Comparison of ENCODE assay signal across 18 cellular contexts in the genomic region with DNA sequence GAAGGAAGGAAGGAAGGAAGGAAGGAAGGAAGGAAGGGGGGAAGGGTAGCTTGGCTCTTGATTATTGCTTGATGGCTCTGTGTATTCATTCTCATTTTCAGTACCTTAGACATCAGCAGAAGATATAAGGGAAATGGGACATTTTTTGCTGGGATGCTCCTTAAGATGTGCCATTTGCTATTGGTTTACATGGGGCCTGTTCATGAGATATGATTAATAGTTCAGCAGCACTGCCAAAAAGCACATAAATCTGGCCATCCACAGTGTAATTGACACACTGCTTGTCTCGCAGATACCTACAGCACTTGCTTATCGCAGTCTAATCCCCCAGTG.
A peak's percentile ranks its signal among the peaks of the same experiment; 100 is the strongest.
DNase-seq lines count a peak whose midpoint lies in the region; ATAC-seq, FAIRE-seq and TF ChIP-seq lines count a peak whose summit lies in the region.
"Had no signal": no experiment of that assay in that cellular context is flagged by ENCODE, and none has a peak within 500 bp of the region (broad histone marks: within the 10 kb centered on the region; RNA-seq: fewer than 3 reads in every experiment).

No MANE protein-coding gene starts in this region.

- no peak overlapping the region for H3K27ac ChIP-seq in BLaER1
- no peak overlapping the region for H3K27ac ChIP-seq in GM23338 (ENCODE audit: low read depth)
- H3K27ac ChIP-seq in K562 (ENCODE audit: extremely low read depth, low read depth, low read length), result no peak overlapping the region
- no peak overlapping the region for H3K27ac ChIP-seq in prostate gland
- H3K27ac ChIP-seq: GM23248 had no signal

- H3K4me1 ChIP-seq in BLaER1, result peaks cover 24% of the 10 kb centered on the region
- no peaks in the 10 kb centered on the region; the same call in 1 of the 2 replicates for H3K4me1 ChIP-seq in GM23338 (ENCODE audit: insufficient read depth)
- H3K4me1 ChIP-seq in K562 (replicated peaks in 1 of 2; ENCODE audit: control insufficient read depth in 2 of 2, insufficient read depth in 2 of 2, low read length in 2 of 2), result peaks cover 11 to 25% of the 10 kb centered on the region in 2 experiments
- H3K4me1 ChIP-seq in prostate gland (replicated peaks), result no peaks in the 10 kb centered on the region
- H3K4me1 ChIP-seq: HAP-1 had no signal

- H3K27me3 Mint-ChIP-seq in GM23338 (ENCODE audit: insufficient read depth, low read depth, poor library complexity), result peaks cover 3% of the 10 kb centered on the region

- H3K27ac Mint-ChIP-seq in GM23338, result no peak overlapping the region
- H3K27ac Mint-ChIP-seq: B cell had no signal

- no peak for FAIRE-seq in K562 (lab: Jason Lieb, UNC)
- FAIRE-seq: GM12891, H54 had no signal

- no peak overlapping the region for H3K4me3 Mint-ChIP-seq in GM23338
- H3K4me3 Mint-ChIP-seq: B cell; CD4-positive, alpha-beta memory T cell had no signal

- POLR2A ChIA-PET in K562 (lab: Yijun Ruan, JAX), result interaction anchor here (0.9 to 1.7 kb wide), 5 partner anchors 10 to 31 kb away, joined by 3 to 10 read pairs (median 4); no protein-coding TSS in a partner anchor

- H3K9me1 ChIP-seq in K562 (ENCODE audit: control insufficient read depth, insufficient read depth, low read length), result peaks cover 5% of the 10 kb centered on the region

- no peak overlapping the region for H3K4me3 ChIP-seq in BLaER1
- H3K4me3 ChIP-seq in GM23338, result no peak overlapping the region
- no peak overlapping the region for H3K4me3 ChIP-seq in K562
- no peak overlapping the region for H3K4me3 ChIP-seq in prostate gland
- H3K4me3 ChIP-seq: GM23248, HAP-1 had no signal

- in situ Hi-C loops in K562 (cut with MboI), result no loop called here

- H3K36me3 Mint-ChIP-seq in GM23338 (ENCODE audit: low read depth), result no peaks in the 10 kb centered on the region
- H3K36me3 Mint-ChIP-seq: CD4-positive, alpha-beta memory T cell had no signal

- H2AFZ ChIP-seq in GM23338 (peak overlapping the region; percentile 88; the same call in 1 of the 2 replicates), K562 (ENCODE audit: low read depth, low read length) (peak overlapping the region; percentile 28; the same call in 1 of the 2 replicates)
- H2AFZ ChIP-seq: GM23248 had no signal

- H3F3A ChIP-seq in GM23338 (replicated peaks; ENCODE audit: low read depth), result no peaks in the 10 kb centered on the region

- no peaks in the 10 kb centered on the region for H4K20me1 ChIP-seq in BLaER1
- no peaks in the 10 kb centered on the region for H4K20me1 ChIP-seq in GM23338 (replicated peaks; ENCODE audit: insufficient read depth)
- no peaks in the 10 kb centered on the region for H4K20me1 ChIP-seq in K562 (replicated peaks; ENCODE audit: control insufficient read depth, insufficient read depth, low read length)

- H3K4me2 ChIP-seq in BLaER1, result peak overlapping the region; percentile 12; the same call in 1 of the 2 replicates
- H3K4me2 ChIP-seq in GM23338, result no peak overlapping the region
- no peak overlapping the region for H3K4me2 ChIP-seq in K562 (ENCODE audit: insufficient read depth, low read length)

- ATAC-seq in GM23338 (no peak), K562 (no peak), GM18505 (IDR thresholded peaks at IDR 0.05; ENCODE audit: unreplicated experiment) (no peak)

- intact Hi-C loops in K562 (cut with micrococcal nuclease) (no loop called here), prostate gland (cut with DNase I) (no loop called here)

- CTCF ChIA-PET in K562 (lab: Yijun Ruan, JAX; ENCODE audit: low intra/inter-chr PET ratio), result no interaction called here

- H3K9me2 ChIP-seq in GM23338 (ENCODE audit: insufficient read depth), result 0 out of 2 replicates have a peak, but pooled peaks cover 5% of the 10 kb centered on the region

- 62% methylated on average over 2 of the region's 2 CpGs for WGBS in K562 (ENCODE audit: insufficient coverage, low coverage, missing lambda C conversion rate)
- WGBS in prostate gland, result 95% methylated on average over 2 of the region's 2 CpGs

- peaks cover 4% of the 10 kb centered on the region; the same call in 1 of the 3 replicates for H3K9me3 Mint-ChIP-seq in GM23338

- H3K9me3 ChIP-seq in BLaER1 (peaks cover 18% of the 10 kb centered on the region), K562 (replicated peaks; ENCODE audit: control insufficient read depth, insufficient read depth, low read depth, low read length) (peaks cover 3% of the 10 kb centered on the region; the same call in 1 of the 2 replicates), prostate gland (no peaks in the 10 kb centered on the region)
- H3K9me3 ChIP-seq: HAP-1 had no signal

- H3K36me3 ChIP-seq in BLaER1 (no peaks in the 10 kb centered on the region), GM23338 (ENCODE audit: insufficient read depth) (no peaks in the 10 kb centered on the region), K562 (ENCODE audit: control insufficient read depth, insufficient read depth, low read length) (no peaks in the 10 kb centered on the region), prostate gland (no peaks in the 10 kb centered on the region)
- H3K36me3 ChIP-seq: HAP-1 had no signal

- TF ChIP-seq RAD21 in K562 (CRISPR knock-in tag; conservative IDR thresholded peaks at IDR 0.05 in 1 of 2, IDR thresholded peaks at IDR 0.05 in 1 of 2), result no peak

- peaks cover 9% of the 10 kb centered on the region for H3K4me1 Mint-ChIP-seq in GM23338

- no peak for TF ChIP-seq CTCF in GM23338 (conservative IDR thresholded peaks at IDR 0.05; ENCODE audit: low read depth in 2 of 2)
- no peak for TF ChIP-seq CTCF in K562 (IDR thresholded peaks at IDR 0.05 in 2 of 3, conservative IDR thresholded peaks at IDR 0.05 in 1 of 3; ENCODE audit: insufficient read depth in 2 of 3, low read depth in 1 of 3, low read length in 3 of 3)
- TF ChIP-seq CTCF in prostate gland (IDR thresholded peaks at IDR 0.05), result no peak

- H3K9ac ChIP-seq in BLaER1 (no peak overlapping the region), K562 (ENCODE audit: insufficient read depth in 1 of 2, low read depth in 2 of 2, low read length in 2 of 2) (no peak overlapping the region)
- H3K9ac ChIP-seq: GM23248 had no signal

- BruUV-seq in K562 (replicated peaks; lab: Mats Ljungman, UMichigan), result no TSS peak

- TF ChIP-seq POLR2A in K562 (conservative IDR thresholded peaks at IDR 0.05) (no peak), prostate gland (IDR thresholded peaks at IDR 0.05) (no peak), GM18505 (IDR thresholded peaks at IDR 0.05; ENCODE audit: borderline replicate concordance, extremely low read depth, insufficient read depth, insufficient read length) (no peak)

- no peaks in the 10 kb centered on the region for H3K79me2 ChIP-seq in GM23338 (replicated peaks; ENCODE audit: insufficient read depth)
- H3K79me2 ChIP-seq in K562 (ENCODE audit: control insufficient read depth, insufficient read depth, low read length), result no peaks in the 10 kb centered on the region

- TF ChIP-seq EP300 in K562 (IDR thresholded peaks at IDR 0.05; ENCODE audit: low read length), result no peak

- H3K27me3 ChIP-seq in BLaER1 (no peaks in the 10 kb centered on the region), GM23338 (ENCODE audit: insufficient read depth) (no peaks in the 10 kb centered on the region), K562 (ENCODE audit: control insufficient read depth in 2 of 2, insufficient read depth in 2 of 2, low read length in 2 of 2) (no peaks in the 10 kb centered on the region), prostate gland (replicated peaks; ENCODE audit: insufficient read depth) (no peaks in the 10 kb centered on the region)

- DNase-seq in GM23338 (ENCODE audit: low spot score), result no peak
- DNase-seq in K562 (ENCODE audit: extremely low read depth in 1 of 4, low spot score in 3 of 4), result no peak
- DNase-seq in T-helper 2 cell, result no peak
- no peak for DNase-seq in prostate gland (ENCODE audit: low spot score)
- DNase-seq: C1 segment of cervical spinal cord; Calu3; CD4-positive, alpha-beta memory T cell; COR-L47; DMS53; DMS79 treated with DMSO at 0.1 percent for 48 hours; GF-D8; GM23248 had no signal

TF ChIP-seq in GM23338, 12 proteins besides CTCF, POLR2A, EP300 and RAD21 (continues in another document):
- no peak for TF ChIP-seq ZNF331 (CRISPR knock-in tag; IDR thresholded peaks at IDR 0.05; ENCODE audit: low read depth)

TF ChIP-seq in K562, 482 proteins besides CTCF, POLR2A, EP300 and RAD21 (continues in another document):
- TF ChIP-seq RFX1 (IDR thresholded peaks at IDR 0.05) (no peak), FOXK1 (CRISPR knock-in tag; IDR thresholded peaks at IDR 0.05; ENCODE audit: borderline replicate concordance) (no peak)
- TF ChIP-seq, protein P1, sequence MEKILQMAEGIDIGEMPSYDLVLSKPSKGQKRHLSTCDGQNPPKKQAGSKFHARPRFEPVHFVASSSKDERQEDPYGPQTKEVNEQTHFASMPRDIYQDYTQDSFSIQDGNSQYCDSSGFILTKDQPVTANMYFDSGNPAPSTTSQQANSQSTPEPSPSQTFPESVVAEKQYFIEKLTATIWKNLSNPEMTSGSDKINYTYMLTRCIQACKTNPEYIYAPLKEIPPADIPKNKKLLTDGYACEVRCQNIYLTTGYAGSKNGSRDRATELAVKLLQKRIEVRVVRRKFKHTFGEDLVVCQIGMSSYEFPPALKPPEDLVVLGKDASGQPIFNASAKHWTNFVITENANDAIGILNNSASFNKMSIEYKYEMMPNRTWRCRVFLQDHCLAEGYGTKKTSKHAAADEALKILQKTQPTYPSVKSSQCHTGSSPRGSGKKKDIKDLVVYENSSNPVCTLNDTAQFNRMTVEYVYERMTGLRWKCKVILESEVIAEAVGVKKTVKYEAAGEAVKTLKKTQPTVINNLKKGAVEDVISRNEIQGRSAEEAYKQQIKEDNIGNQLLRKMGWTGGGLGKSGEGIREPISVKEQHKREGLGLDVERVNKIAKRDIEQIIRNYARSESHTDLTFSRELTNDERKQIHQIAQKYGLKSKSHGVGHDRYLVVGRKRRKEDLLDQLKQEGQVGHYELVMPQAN (IDR thresholded peaks at IDR 0.05; ENCODE audit: borderline replicate concordance), result no peak
- TF ChIP-seq, protein P2, sequence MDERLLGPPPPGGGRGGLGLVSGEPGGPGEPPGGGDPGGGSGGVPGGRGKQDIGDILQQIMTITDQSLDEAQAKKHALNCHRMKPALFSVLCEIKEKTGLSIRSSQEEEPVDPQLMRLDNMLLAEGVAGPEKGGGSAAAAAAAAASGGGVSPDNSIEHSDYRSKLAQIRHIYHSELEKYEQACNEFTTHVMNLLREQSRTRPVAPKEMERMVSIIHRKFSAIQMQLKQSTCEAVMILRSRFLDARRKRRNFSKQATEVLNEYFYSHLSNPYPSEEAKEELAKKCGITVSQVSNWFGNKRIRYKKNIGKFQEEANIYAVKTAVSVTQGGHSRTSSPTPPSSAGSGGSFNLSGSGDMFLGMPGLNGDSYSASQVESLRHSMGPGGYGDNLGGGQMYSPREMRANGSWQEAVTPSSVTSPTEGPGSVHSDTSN (CRISPR knock-in tag; IDR thresholded peaks at IDR 0.05; ENCODE audit: low read depth), result no peak
- TF ChIP-seq, protein P2 (tag; conservative IDR thresholded peaks at IDR 0.05; ENCODE audit: low read depth), result peak; percentile 62
